8 cellular contexts compared by ENCODE assay signal in the genomic region with DNA sequence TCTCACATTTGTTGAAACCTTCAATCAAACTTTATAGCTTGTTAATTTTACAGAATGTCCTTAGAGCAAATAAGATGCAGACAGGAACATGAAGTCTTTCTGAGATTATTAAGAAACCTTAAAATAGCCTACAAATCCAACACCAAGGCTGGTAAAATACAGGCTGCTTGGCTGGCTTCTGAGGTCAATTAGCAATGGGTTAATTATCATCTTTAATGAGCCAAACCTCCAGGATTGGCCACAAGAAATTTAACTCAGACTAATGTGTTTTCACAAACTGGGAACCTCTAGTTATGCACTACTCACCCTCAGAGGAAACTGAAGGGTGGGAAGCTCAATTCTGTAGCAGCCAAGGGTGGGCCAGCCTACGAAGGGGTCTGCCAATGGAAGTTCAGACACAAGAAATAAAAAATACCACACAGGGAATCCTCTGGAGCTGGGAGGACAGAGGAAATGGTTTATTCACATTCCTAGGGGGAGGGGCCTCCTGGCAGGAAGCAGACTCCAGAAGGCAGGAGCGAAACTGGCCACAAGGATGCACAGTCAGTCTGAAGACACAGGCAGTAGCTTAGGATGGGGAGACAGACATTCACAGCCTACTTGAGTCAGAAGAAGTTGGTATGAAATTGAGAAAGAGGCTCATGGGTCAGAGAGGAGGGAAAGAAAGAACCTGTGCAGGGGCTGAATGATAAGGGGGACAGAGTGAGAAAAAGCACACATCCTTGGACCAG. TPM values are rescaled to one million over a fixed set of nuclear protein-coding genes. Genes with fewer than 3 reads are reported as not detected.
DNase-seq lines count a peak whose midpoint lies in the region; ATAC-seq and TF ChIP-seq lines count a peak whose summit lies in the region.

No MANE protein-coding gene starts in this region.

- DNase-seq in SK-N-SH (peak; percentile 36), fibroblast of mammary gland (ENCODE audit: low read depth) (peak; percentile 97), osteocyte (ENCODE audit: extremely low spot score, unreplicated experiment) (no peak), NCI-H2107 treated with DMSO at 0.1 percent for 48 hours (lab: John Stamatoyannopoulos, UW; ENCODE audit: unreplicated experiment) (no peak), NCI-H1105 treated with DMSO at 0.1 percent for 48 hours (lab: John Stamatoyannopoulos, UW) (no peak)

- TF ChIP-seq POLR2A in GM19193 (IDR thresholded peaks at IDR 0.05; ENCODE audit: extremely low read depth, insufficient read depth, insufficient read length), result peak; percentile 16

- peak overlapping the region; percentile 54 for H3K27ac Mint-ChIP-seq in osteocyte (ENCODE audit: unreplicated experiment)

- H3K4me1 ChIP-seq in SK-N-SH (ENCODE audit: control insufficient read depth in 1 of 2, insufficient read depth in 2 of 2, low read depth in 1 of 2, low read length in 1 of 2), result peaks cover 24 to 54% of the 10 kb centered on the region in 2 experiments; a peak in 3 of 4 replicates

- no peaks in the 10 kb centered on the region for H3K36me3 ChIP-seq in SK-N-SH (replicated peaks in 1 of 2; ENCODE audit: control insufficient read depth in 1 of 2, insufficient read depth in 2 of 2, low read length in 1 of 2)

- peak overlapping the region; percentile 47; the same call in 1 of the 2 replicates for H3K9ac ChIP-seq in SK-N-SH

- H3K4me2 ChIP-seq in SK-N-SH, result peak overlapping the region; percentile 72

- no peaks in the 10 kb centered on the region for H3K9me3 Mint-ChIP-seq in osteocyte (ENCODE audit: unreplicated experiment)

- peak; percentile 46 for TF ChIP-seq CTCF in SK-N-SH (IDR thresholded peaks at IDR 0.05)
- TF ChIP-seq CTCF in fibroblast of mammary gland (conservative IDR thresholded peaks at IDR 0.05; ENCODE audit: control insufficient read depth, insufficient read depth, low read depth, low read length), result peak; percentile 54
- TF ChIP-seq CTCF in osteocyte (IDR thresholded peaks at IDR 0.05), result peak; percentile 56

- no peak for ATAC-seq in HG03139 (IDR thresholded peaks at IDR 0.05; ENCODE audit: unreplicated experiment)
- ATAC-seq in GM18907 (IDR thresholded peaks at IDR 0.05; ENCODE audit: unreplicated experiment), result no peak

- WGBS in SK-N-SH (ENCODE audit: low lambda C conversion rate), result 25% methylated on average over 2 of the region's 2 CpGs

- no peaks in the 10 kb centered on the region for H3K9me2 ChIP-seq in SK-N-SH

- no peak overlapping the region for H3K4me3 ChIP-seq in SK-N-SH (ENCODE audit: low read depth in 2 of 2, low read length in 1 of 2)
- no peak overlapping the region for H3K4me3 ChIP-seq in fibroblast of mammary gland (ENCODE audit: control insufficient read depth, low read depth, low read length)

- POLR2A ChIA-PET in SK-N-SH (lab: Yijun Ruan, JAX), result no interaction called here

- H3K27me3 Mint-ChIP-seq in osteocyte (ENCODE audit: unreplicated experiment), result no peaks in the 10 kb centered on the region

- no peaks in the 10 kb centered on the region for H4K20me1 ChIP-seq in SK-N-SH (ENCODE audit: insufficient read depth)

- peak overlapping the region; percentile 56 to 78 for H3K27ac ChIP-seq in SK-N-SH (ENCODE audit: low read depth in 2 of 2, low read length in 1 of 2)

- 0 out of 2 replicates have a peak overlapping the region, but pooled peaks have one; percentile 16 for H2AFZ ChIP-seq in SK-N-SH (ENCODE audit: low read depth)

- peaks cover 1% of the 10 kb centered on the region for H3K36me3 Mint-ChIP-seq in osteocyte (ENCODE audit: unreplicated experiment)

- H3K4me3 Mint-ChIP-seq in osteocyte (ENCODE audit: unreplicated experiment), result no peak overlapping the region

- no peak for TF ChIP-seq EP300 in SK-N-SH (IDR thresholded peaks at IDR 0.05; ENCODE audit: borderline replicate concordance in 1 of 2, low read depth in 1 of 2, low read length in 1 of 2)

- peaks cover 16% of the 10 kb centered on the region for H3F3A ChIP-seq in SK-N-SH (replicated peaks; ENCODE audit: insufficient read depth)

- H3K9me3 ChIP-seq in SK-N-SH, result no peaks in the 10 kb centered on the region

- H3K79me2 ChIP-seq in SK-N-SH (ENCODE audit: insufficient read depth), result peaks cover 6% of the 10 kb centered on the region; the same call in 1 of the 2 replicates

- CTCF ChIA-PET in SK-N-SH (lab: Yijun Ruan, JAX), result interaction anchor here (0.5 to 3.0 kb wide), 10 partner anchors 12 to 161 kb away, joined by 3 to 20 read pairs (median 4); partner anchors contain the start of gene HIC1

- TF ChIP-seq RAD21 in SK-N-SH (IDR thresholded peaks at IDR 0.05; ENCODE audit: low read length), result no peak

- peaks cover 54% of the 10 kb centered on the region for H3K4me1 Mint-ChIP-seq in osteocyte (ENCODE audit: unreplicated experiment)

- H3K27me3 ChIP-seq in SK-N-SH (ENCODE audit: insufficient read depth), result no peaks in the 10 kb centered on the region

TF ChIP-seq in SK-N-SH, 30 proteins besides CTCF, POLR2A, EP300 and RAD21:
- TF ChIP-seq EZH2phosphoT487 (IDR thresholded peaks at IDR 0.05; ENCODE audit: borderline replicate concordance, low read depth) (no peak), YY1 (IDR thresholded peaks at IDR 0.05; ENCODE audit: low read depth) (no peak), ELF1 (IDR thresholded peaks at IDR 0.05) (no peak), SIN3A (IDR thresholded peaks at IDR 0.05; ENCODE audit: borderline replicate concordance, low read depth, low read length) (0 out of 2 replicates have a peak, but pooled peaks have one; percentile 28), IRF3 (IDR thresholded peaks at IDR 0.05; ENCODE audit: low read depth, low read length) (no peak), TAF1 (IDR thresholded peaks at IDR 0.05; ENCODE audit: borderline replicate concordance, low read depth, low read length) (0 out of 2 replicates have a peak, but pooled peaks have one; percentile 17), MXI1 (IDR thresholded peaks at IDR 0.05; ENCODE audit: low read depth, low read length) (no peak), MAX (IDR thresholded peaks at IDR 0.05; ENCODE audit: low read depth) (0 out of 2 replicates have a peak, but pooled peaks have one; percentile 25), TCF12 (IDR thresholded peaks at IDR 0.05) (peak; percentile 59; the same call in 1 of the 2 replicates), NFIC (IDR thresholded peaks at IDR 0.05; ENCODE audit: borderline replicate concordance) (no peak; the same call in 1 of the 2 replicates), USF1 (IDR thresholded peaks at IDR 0.05; ENCODE audit: borderline replicate concordance, low read depth) (no peak), RFX5 (IDR thresholded peaks at IDR 0.05; ENCODE audit: low read length) (no peak)
- TF ChIP-seq, protein P1, sequence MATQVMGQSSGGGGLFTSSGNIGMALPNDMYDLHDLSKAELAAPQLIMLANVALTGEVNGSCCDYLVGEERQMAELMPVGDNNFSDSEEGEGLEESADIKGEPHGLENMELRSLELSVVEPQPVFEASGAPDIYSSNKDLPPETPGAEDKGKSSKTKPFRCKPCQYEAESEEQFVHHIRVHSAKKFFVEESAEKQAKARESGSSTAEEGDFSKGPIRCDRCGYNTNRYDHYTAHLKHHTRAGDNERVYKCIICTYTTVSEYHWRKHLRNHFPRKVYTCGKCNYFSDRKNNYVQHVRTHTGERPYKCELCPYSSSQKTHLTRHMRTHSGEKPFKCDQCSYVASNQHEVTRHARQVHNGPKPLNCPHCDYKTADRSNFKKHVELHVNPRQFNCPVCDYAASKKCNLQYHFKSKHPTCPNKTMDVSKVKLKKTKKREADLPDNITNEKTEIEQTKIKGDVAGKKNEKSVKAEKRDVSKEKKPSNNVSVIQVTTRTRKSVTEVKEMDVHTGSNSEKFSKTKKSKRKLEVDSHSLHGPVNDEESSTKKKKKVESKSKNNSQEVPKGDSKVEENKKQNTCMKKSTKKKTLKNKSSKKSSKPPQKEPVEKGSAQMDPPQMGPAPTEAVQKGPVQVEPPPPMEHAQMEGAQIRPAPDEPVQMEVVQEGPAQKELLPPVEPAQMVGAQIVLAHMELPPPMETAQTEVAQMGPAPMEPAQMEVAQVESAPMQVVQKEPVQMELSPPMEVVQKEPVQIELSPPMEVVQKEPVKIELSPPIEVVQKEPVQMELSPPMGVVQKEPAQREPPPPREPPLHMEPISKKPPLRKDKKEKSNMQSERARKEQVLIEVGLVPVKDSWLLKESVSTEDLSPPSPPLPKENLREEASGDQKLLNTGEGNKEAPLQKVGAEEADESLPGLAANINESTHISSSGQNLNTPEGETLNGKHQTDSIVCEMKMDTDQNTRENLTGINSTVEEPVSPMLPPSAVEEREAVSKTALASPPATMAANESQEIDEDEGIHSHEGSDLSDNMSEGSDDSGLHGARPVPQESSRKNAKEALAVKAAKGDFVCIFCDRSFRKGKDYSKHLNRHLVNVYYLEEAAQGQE (IDR thresholded peaks at IDR 0.05; ENCODE audit: low read depth, low read length), result no peak

RNA-seq across cellular contexts. Expression of gene HIC1, which starts 36.1 kb away (rescaled TPM):
- 3.8 and 6.4 TPM in 2 replicates for polyA plus RNA-seq in SK-N-SH (2012; rRNA removed)
- 2.1 and 3.1 TPM in 2 replicates for polyA plus RNA-seq in SK-N-SH (2012; cell fraction: cytosol; rRNA removed)
- polyA plus RNA-seq in SK-N-SH (2012; cell fraction: nucleus; rRNA removed), result 13.7 and 15.5 TPM in 2 replicates
- total RNA-seq in osteocyte, result 3.3 and 3.7 TPM in 2 replicates

RNA-seq across cellular contexts. Expression of gene OVCA2, which starts 49.1 kb away (rescaled TPM):
- polyA plus RNA-seq in SK-N-SH (2012; rRNA removed), result 58.1 and 59.2 TPM in 2 replicates
- 39.2 and 51.0 TPM in 2 replicates for polyA plus RNA-seq in SK-N-SH (2012; cell fraction: cytosol; rRNA removed)
- 34.5 and 38.7 TPM in 2 replicates for polyA plus RNA-seq in SK-N-SH (2012; cell fraction: nucleus; rRNA removed)
- 33.2 and 35.9 TPM in 2 replicates for total RNA-seq in osteocyte

Comparison
In these comparisons a context has a peak if more than half of its experiments do, and no peak if none do; other contexts are left out.
1. DNase-seq: peak in SK-N-SH (single experiment) and fibroblast of mammary gland (single experiment); none in osteocyte (single experiment), NCI-H2107 treated with DMSO at 0.1 percent for 48 hours (single experiment) and NCI-H1105 treated with DMSO at 0.1 percent for 48 hours (single experiment).
2. Peak in every context shown above with its lines, with median percentiles within 50 percentile points of each other: CTCF ChIP-seq.